19 cellular contexts compared by ENCODE assay signal in genomic region chr2:207694811-207695281, GRCh38. TPM values are rescaled to one million over a fixed set of nuclear protein-coding genes. Genes with fewer than 3 reads are reported as not detected.
A peak's percentile ranks its signal among the peaks of the same experiment; 100 is the strongest.
DNase-seq lines count a peak whose midpoint lies in the region; ATAC-seq and TF ChIP-seq lines count a peak whose summit lies in the region.
"Had no signal": no experiment of that assay in that cellular context is flagged by ENCODE, and none has a peak within 500 bp of the region (broad histone marks: within the 10 kb centered on the region; RNA-seq: fewer than 3 reads in every experiment).

No MANE protein-coding gene starts in this region.

- intact Hi-C loops in CD4-positive, alpha-beta T cell (cut with DNase I, micrococcal nuclease) = loop anchor here in 1 of 2 experiments (5.0 kb wide), 1 partner anchor 52 kb away; no protein-coding TSS in a partner anchor

- CTCF ChIA-PET in CD4-positive, alpha-beta T cell (lab: Charles Lee) = no interaction called here

- H3K9ac ChIP-seq in skeletal muscle satellite cell (ENCODE audit: low read depth, low read length) = no peak overlapping the region

- no peak overlapping the region for H3K27ac Mint-ChIP-seq in CD4-positive, alpha-beta T cell
- H3K27ac Mint-ChIP-seq: activated CD8-positive, alpha-beta T cell treated with anti-CD3 and anti-CD28 coated beads, Interleukin-2, amount 10 ng/mL, durations not matched to agents 7 days and 5 days; CD8-positive, alpha-beta T cell; progenitor cell of endocrine pancreas had no signal

- ATAC-seq in GM19395 (IDR thresholded peaks at IDR 0.05; ENCODE audit: unreplicated experiment) = peak; percentile 72
- peak; percentile 69 for ATAC-seq in HG03575 (IDR thresholded peaks at IDR 0.05; ENCODE audit: extremely low read depth, insufficient number of reproducible peaks, low FRiP score, unreplicated experiment)
- no peak for ATAC-seq in CD4-positive, alpha-beta T cell (ENCODE audit: poor library complexity)
- ATAC-seq: activated CD8-positive, alpha-beta T cell treated with anti-CD3 and anti-CD28 coated beads, Interleukin-2, amount 10 ng/mL, durations not matched to agents 7 days and 5 days; CD8-positive, alpha-beta T cell had no signal

- H3K4me3 ChIP-seq in choroid plexus epithelial cell (ENCODE audit: low read depth, low read length) (no peak overlapping the region), skeletal muscle satellite cell (ENCODE audit: low read length) (no peak overlapping the region)
- H3K4me3 ChIP-seq: coronary artery had no signal

- no peaks in the 10 kb centered on the region for H3K36me3 ChIP-seq in skeletal muscle satellite cell (ENCODE audit: insufficient read depth, low read length)

- peaks cover 11% of the 10 kb centered on the region for H3K4me1 ChIP-seq in skeletal muscle satellite cell (ENCODE audit: control insufficient read depth, insufficient read depth, low read length)

- no peak overlapping the region for H3K27ac ChIP-seq in CD4-positive, alpha-beta T cell (ENCODE audit: low read depth, low read length)
- H3K27ac ChIP-seq: VCaP had no signal

- H3K9me3 Mint-ChIP-seq in CD4-positive, alpha-beta T cell = no peaks in the 10 kb centered on the region
- H3K9me3 Mint-ChIP-seq: CD8-positive, alpha-beta T cell; naive B cell had no signal

- peak overlapping the region; percentile 54 for H3K4me2 ChIP-seq in skeletal muscle satellite cell (ENCODE audit: low read length)

- no peaks in the 10 kb centered on the region for H3K9me3 ChIP-seq in skeletal muscle satellite cell (replicated peaks; ENCODE audit: low read length)
- no peaks in the 10 kb centered on the region for H3K9me3 ChIP-seq in CD4-positive, alpha-beta T cell (ENCODE audit: control insufficient read depth, low read length)

- DNase-seq in choroid plexus epithelial cell (ENCODE audit: low read depth) (peak; percentile 49), foreskin melanocyte (no peak), anterior cingulate cortex (lab: John Stamatoyannopoulos, UW) (no peak)
- DNase-seq in CD4-positive, alpha-beta T cell = no peak
- DNase-seq: activated CD8-positive, alpha-beta T cell treated with anti-CD3 and anti-CD28 coated beads, Interleukin-2, amount 10 ng/mL, durations not matched to agents 7 days and 5 days; aorta; CD8-positive, alpha-beta T cell; erythroblast; hypothalamus; KBM-7; left colon; naive B cell; NCI-H146 had no signal

- H3K4me1 Mint-ChIP-seq in CD4-positive, alpha-beta T cell (ENCODE audit: low read depth) = peaks cover 5% of the 10 kb centered on the region

- no peaks in the 10 kb centered on the region for H3K36me3 Mint-ChIP-seq in CD4-positive, alpha-beta T cell (ENCODE audit: low read depth)
- H3K36me3 Mint-ChIP-seq: CD8-positive, alpha-beta T cell; naive B cell had no signal

- no peak overlapping the region for H3K4me3 Mint-ChIP-seq in CD4-positive, alpha-beta T cell
- H3K4me3 Mint-ChIP-seq: activated CD8-positive, alpha-beta T cell treated with anti-CD3 and anti-CD28 coated beads, Interleukin-2, amount 10 ng/mL, durations not matched to agents 7 days and 5 days; CD8-positive, alpha-beta T cell; naive B cell had no signal

- peaks cover 20% of the 10 kb centered on the region for H3K27me3 ChIP-seq in skeletal muscle satellite cell (ENCODE audit: control insufficient read depth, insufficient read depth, low read length)
- H3K27me3 ChIP-seq in CD4-positive, alpha-beta T cell (ENCODE audit: control insufficient read depth, insufficient read depth, low read length) = no peaks in the 10 kb centered on the region

- no peaks in the 10 kb centered on the region for H3K27me3 Mint-ChIP-seq in CD4-positive, alpha-beta T cell

- POLR2A ChIA-PET in CD4-positive, alpha-beta T cell (lab: Charles Lee) = interaction anchor here (0.8 kb wide), 1 partner anchor 165 kb away, joined by 3 read pairs; the partner anchor contains the start of gene CREB1

- TF ChIP-seq CTCF in choroid plexus epithelial cell (conservative IDR thresholded peaks at IDR 0.05; ENCODE audit: low read depth, low read length) = no peak
- TF ChIP-seq CTCF in CD4-positive, alpha-beta T cell (IDR thresholded peaks at IDR 0.05) = no peak

RNA-seq across cellular contexts. Expression of gene CCNYL1, which starts 16.6 kb away (rescaled TPM):
- 8.5 and 8.9 TPM in 2 replicates for total RNA-seq in skeletal muscle satellite cell (2012; rRNA removed)
- 10 to 100 TPM in 1 of 2 experiments, 1 to 10 TPM in 1; 8.7 to 11.1 TPM for total RNA-seq in CD4-positive, alpha-beta T cell
